ENCODE assay signal across 1 cellular context in genomic region chr15:69793783-69794451, GRCh38.
TF ChIP-seq lines count a peak whose summit lies in the region.

No MANE protein-coding gene starts in this region.

TF ChIP-seq in WTC11, 78 proteins besides CTCF, POLR2A, EP300 and RAD21 (continued from another document):
- TF ChIP-seq, protein P1, sequence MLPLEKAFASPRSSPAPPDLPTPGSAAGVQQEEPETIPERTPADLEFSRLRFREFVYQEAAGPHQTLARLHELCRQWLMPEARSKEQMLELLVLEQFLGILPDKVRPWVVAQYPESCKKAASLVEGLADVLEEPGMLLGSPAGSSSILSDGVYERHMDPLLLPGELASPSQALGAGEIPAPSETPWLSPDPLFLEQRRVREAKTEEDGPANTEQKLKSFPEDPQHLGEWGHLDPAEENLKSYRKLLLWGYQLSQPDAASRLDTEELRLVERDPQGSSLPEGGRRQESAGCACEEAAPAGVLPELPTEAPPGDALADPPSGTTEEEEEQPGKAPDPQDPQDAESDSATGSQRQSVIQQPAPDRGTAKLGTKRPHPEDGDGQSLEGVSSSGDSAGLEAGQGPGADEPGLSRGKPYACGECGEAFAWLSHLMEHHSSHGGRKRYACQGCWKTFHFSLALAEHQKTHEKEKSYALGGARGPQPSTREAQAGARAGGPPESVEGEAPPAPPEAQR (CRISPR knock-in tag; IDR thresholded peaks at IDR 0.05), result no peak
TF ChIP-seq in WTC11: peak in this region for 0.
